ENCODE assay signal across 20 cellular contexts in genomic region chr3:46917257-46917656, GRCh38. TPM values are rescaled to one million over a fixed set of nuclear protein-coding genes. Genes with fewer than 3 reads are reported as not detected.
DNase-seq lines count a peak whose midpoint lies in the region; ATAC-seq, FAIRE-seq and TF ChIP-seq lines count a peak whose summit lies in the region.
"Had no signal": no experiment of that assay in that cellular context is flagged by ENCODE, and none has a peak within 500 bp of the region (broad histone marks: within the 10 kb centered on the region; RNA-seq: fewer than 3 reads in every experiment).

No MANE protein-coding gene starts in this region.

- H3K36me3 ChIP-seq in left ventricle myocardium inferior (peaks cover 58% of the 10 kb centered on the region), K562 (ENCODE audit: control insufficient read depth, insufficient read depth, low read length) (peaks cover 60% of the 10 kb centered on the region), spleen (peaks cover 2 to 73% (median 54%) of the 10 kb centered on the region in 6 donors)

- TF ChIP-seq CTCF in left ventricle myocardium inferior (IDR thresholded peaks at IDR 0.05; ENCODE audit: borderline replicate concordance), result no peak
- TF ChIP-seq CTCF in K562 (IDR thresholded peaks at IDR 0.05 in 2 of 3, conservative IDR thresholded peaks at IDR 0.05 in 1 of 3; ENCODE audit: insufficient read depth in 2 of 3, low read depth in 1 of 3, low read length in 3 of 3), result no peak
- no peak for TF ChIP-seq CTCF in spleen (IDR thresholded peaks at IDR 0.05 in 8 of 11, conservative IDR thresholded peaks at IDR 0.05 in 3 of 11)

- ATAC-seq in Right ventricle myocardium inferior (no peak), K562 (0 out of 3 replicates have a peak, but pooled peaks have one; percentile 39)

- no peak for TF ChIP-seq EP300 in K562 (IDR thresholded peaks at IDR 0.05; ENCODE audit: low read length)

- peaks cover 10% of the 10 kb centered on the region for H3K9me3 ChIP-seq in left ventricle myocardium inferior (replicated peaks)
- H3K9me3 ChIP-seq in K562 (replicated peaks; ENCODE audit: control insufficient read depth, insufficient read depth, low read depth, low read length), result no peaks in the 10 kb centered on the region
- H3K9me3 ChIP-seq in spleen, result peaks cover 0 to 8% (median 0%) of the 10 kb centered on the region in 8 donors

- no peak overlapping the region for H3K27ac ChIP-seq in left ventricle myocardium inferior (replicated peaks)
- H3K27ac ChIP-seq in K562 (ENCODE audit: extremely low read depth, low read depth, low read length), result no peak overlapping the region
- no peak overlapping the region for H3K27ac ChIP-seq in spleen
- H3K27ac ChIP-seq: BLaER1 had no signal

- H3K27me3 ChIP-seq in left ventricle myocardium inferior (ENCODE audit: low read depth), result no peaks in the 10 kb centered on the region
- H3K27me3 ChIP-seq in K562 (ENCODE audit: control insufficient read depth in 2 of 2, insufficient read depth in 2 of 2, low read length in 2 of 2), result no peaks in the 10 kb centered on the region
- no peaks in the 10 kb centered on the region for H3K27me3 ChIP-seq in spleen (replicated peaks in 1 of 7)
- H3K27me3 ChIP-seq: BLaER1 had no signal

- FAIRE-seq in K562 (lab: Jason Lieb, UNC), result no peak
- FAIRE-seq: GM12892, H54 had no signal

- no peak overlapping the region for H3K4me3 Mint-ChIP-seq in activated CD4-positive, alpha-beta T cell treated with anti-CD3 and anti-CD28 coated beads, Interleukin-2, amount 10 ng/mL, durations not matched to agents 24 days and 14 days
- H3K4me3 Mint-ChIP-seq: CD8-positive, alpha-beta memory T cell had no signal

- H3K27ac Mint-ChIP-seq in activated CD4-positive, alpha-beta T cell treated with anti-CD3 and anti-CD28 coated beads, Interleukin-2, amount 10 ng/mL, durations not matched to agents 24 days and 14 days, result no peak overlapping the region

- H4K20me1 ChIP-seq in K562 (replicated peaks; ENCODE audit: control insufficient read depth, insufficient read depth, low read length), result no peaks in the 10 kb centered on the region
- H4K20me1 ChIP-seq: BLaER1 had no signal

- H3K79me2 ChIP-seq in K562 (ENCODE audit: control insufficient read depth, insufficient read depth, low read length), result no peaks in the 10 kb centered on the region

- POLR2A ChIA-PET in K562 (lab: Yijun Ruan, JAX), result interaction anchor here (0.7 to 1.3 kb wide), 2 partner anchors 37 to 70 kb away, joined by 3 to 6 read pairs; no protein-coding TSS in a partner anchor

- WGBS in K562 (ENCODE audit: insufficient coverage, low coverage, missing lambda C conversion rate), result 92% methylated on average over 3 of the region's 3 CpGs
- WGBS in spleen, 5 donors, result 78 to 99% (median 94%) methylated on average over 3 of the region's 3 CpGs

- H3K9me1 ChIP-seq in K562 (ENCODE audit: control insufficient read depth, insufficient read depth, low read length), result no peaks in the 10 kb centered on the region

- intact Hi-C loops in left ventricle myocardium inferior (cut with micrococcal nuclease), result no loop called here
- intact Hi-C loops in Right ventricle myocardium inferior (cut with DNase I), result no loop called here
- intact Hi-C loops in K562 (cut with micrococcal nuclease), result no loop called here
- intact Hi-C loops in spleen (cut with DNase I; ENCODE audit: low total_unique reads), result no loop called here
- intact Hi-C loops in activated CD4-positive, alpha-beta T cell treated with anti-CD3 and anti-CD28 coated beads, Interleukin-2, amount 10 ng/mL, durations not matched to agents 24 days and 14 days (cut with micrococcal nuclease), result loop anchor here (5.0 kb wide), 1 partner anchor 40 kb away; no protein-coding TSS in a partner anchor

- no peak for TF ChIP-seq RAD21 in K562 (CRISPR knock-in tag; conservative IDR thresholded peaks at IDR 0.05 in 1 of 2, IDR thresholded peaks at IDR 0.05 in 1 of 2)

- in situ Hi-C loops in K562 (cut with MboI), result no loop called here

- peaks cover 18% of the 10 kb centered on the region for H3K4me1 Mint-ChIP-seq in activated CD4-positive, alpha-beta T cell treated with anti-CD3 and anti-CD28 coated beads, Interleukin-2, amount 10 ng/mL, durations not matched to agents 24 days and 14 days

- no peak overlapping the region for H3K9ac ChIP-seq in K562 (ENCODE audit: insufficient read depth in 1 of 2, low read depth in 2 of 2, low read length in 2 of 2)
- H3K9ac ChIP-seq: BLaER1 had no signal

- no TSS peak for BruUV-seq in K562 (replicated peaks; lab: Mats Ljungman, UMichigan)

- DNase-seq in left ventricle myocardium inferior, result peak; percentile 7
- no peak for DNase-seq in Right ventricle myocardium inferior (ENCODE audit: missing footprints)
- DNase-seq in RKO (ENCODE audit: low spot score), result peak; percentile 15
- DNase-seq in K562 (ENCODE audit: extremely low read depth in 1 of 4, low spot score in 3 of 4), result no peak
- peak; percentile 31 for DNase-seq in spleen
- no peak for DNase-seq in NCI-H1694 (lab: John Stamatoyannopoulos, UW)
- no peak for DNase-seq in activated CD8-positive, alpha-beta memory T cell treated with anti-CD3 and anti-CD28 coated beads, Interleukin-2, amount 50 U/mL, for 4 hours
- DNase-seq in activated CD4-positive, alpha-beta T cell treated with anti-CD3 and anti-CD28 coated beads, Interleukin-2, amount 10 ng/mL, durations not matched to agents 24 days and 14 days, result no peak
- DNase-seq: DMS53, EL, NCI-H1105 treated with DMSO at 0.1 percent for 48 hours, NCI-H1694 treated with DMSO at 0.1 percent for 48 hours, NCI-H2107, NCI-H510A, NCI-H774 had no signal

- H3K4me3 ChIP-seq in left ventricle myocardium inferior (no peak overlapping the region), K562 (no peak overlapping the region), spleen (no peak overlapping the region)
- H3K4me3 ChIP-seq: BLaER1 had no signal

- TF ChIP-seq POLR2A in K562 (conservative IDR thresholded peaks at IDR 0.05) (no peak), spleen (IDR thresholded peaks at IDR 0.05) (no peak)

- H3K4me1 ChIP-seq in left ventricle myocardium inferior, result peaks cover 19% of the 10 kb centered on the region
- H3K4me1 ChIP-seq in K562 (replicated peaks in 1 of 2; ENCODE audit: control insufficient read depth in 2 of 2, insufficient read depth in 2 of 2, low read length in 2 of 2), result no peaks in the 10 kb centered on the region; a peak in 1 of 5 replicates
- peaks cover 0 to 11% (median 5%) of the 10 kb centered on the region in 6 donors for H3K4me1 ChIP-seq in spleen
- H3K4me1 ChIP-seq: BLaER1 had no signal

- H3K4me2 ChIP-seq in K562 (ENCODE audit: insufficient read depth, low read length), result no peak overlapping the region
- H3K4me2 ChIP-seq: BLaER1 had no signal

- peaks cover 4% of the 10 kb centered on the region for H3K9me3 Mint-ChIP-seq in activated CD4-positive, alpha-beta T cell treated with anti-CD3 and anti-CD28 coated beads, Interleukin-2, amount 10 ng/mL, durations not matched to agents 24 days and 14 days

- peaks cover 49% of the 10 kb centered on the region for H3K36me3 Mint-ChIP-seq in activated CD4-positive, alpha-beta T cell treated with anti-CD3 and anti-CD28 coated beads, Interleukin-2, amount 10 ng/mL, durations not matched to agents 24 days and 14 days (ENCODE audit: low read depth)

- no peak overlapping the region for H2AFZ ChIP-seq in K562 (ENCODE audit: low read depth, low read length)

- CTCF ChIA-PET in K562 (lab: Yijun Ruan, JAX; ENCODE audit: low intra/inter-chr PET ratio), result no interaction called here

- H3K27me3 Mint-ChIP-seq in activated CD4-positive, alpha-beta T cell treated with anti-CD3 and anti-CD28 coated beads, Interleukin-2, amount 10 ng/mL, durations not matched to agents 24 days and 14 days, result no peaks in the 10 kb centered on the region
- H3K27me3 Mint-ChIP-seq: CD8-positive, alpha-beta memory T cell had no signal

RNA-seq across cellular contexts. Expression of gene PTH1R, which starts 39.7 kb away (rescaled TPM):
- total RNA-seq in left ventricle myocardium inferior, result 6.4 TPM
- 12.7 TPM for total RNA-seq in Right ventricle myocardium inferior
- total RNA-seq in K562 (2011; cell fraction: chromatin; rRNA removed; ENCODE audit: low replicate concordance), result not detected in 2 replicates
- not detected in 2 replicates for total RNA-seq in K562 (2011; cell fraction: nucleolus; rRNA removed)
- total RNA-seq in K562 (2011; cell fraction: nucleoplasm; rRNA removed), result not detected in 2 replicates
- not detected in 2 replicates for total RNA-seq in K562 (2014; rRNA removed)
- total RNA-seq in K562 (2014; rRNA removed; fragmentation: Illumina TruSeq; extraction: Trizol), result not detected in 2 replicates
- total RNA-seq in K562 (2015; rRNA removed; fragmentation: Illumina TruSeq; extraction: Trizol), result not detected in 2 replicates
- not detected in 2 replicates for total RNA-seq in K562 (2021)
- polyA plus RNA-seq in K562 (2011; rRNA removed), result not detected in 2 replicates
- polyA plus RNA-seq in K562 (2011; cell fraction: cytosol; rRNA removed), result not detected in 2 replicates
- polyA plus RNA-seq in K562 (2011; cell fraction: nucleus; rRNA removed), result not detected in 2 replicates
- polyA plus RNA-seq in K562 (2012), result not detected in 2 replicates
- polyA plus RNA-seq in K562 (2014; fragmentation: Illumina TruSeq; extraction: Trizol), result not detected in 2 replicates
- polyA plus RNA-seq in K562 (2014; fragmentation: Nextera tagmentation; extraction: Ambion mirVana), result not detected
- polyA plus RNA-seq in K562 (2014; rRNA removed), result not detected in 2 replicates
- not detected in 2 replicates for polyA minus RNA-seq in K562 (2011; rRNA and poly(A)+ RNA removed)
- polyA minus RNA-seq in K562 (2011; cell fraction: cytosol; rRNA and poly(A)+ RNA removed), result not detected in 2 replicates
- not detected in 2 replicates for polyA minus RNA-seq in K562 (2011; cell fraction: nucleus; rRNA and poly(A)+ RNA removed)
- total RNA-seq in spleen, result 10 to 100 TPM in 6 of 7 donors, 1 to 10 TPM in 1; 5.1 to 38.7 (median 21.9) TPM
- polyA plus RNA-seq in spleen, result 100 to 1,000 TPM in 1 of 3 donors, 10 to 100 TPM in 2; 61.8 to 190 (median 67.1) TPM
- not detected in 2 replicates for total RNA-seq in activated CD4-positive, alpha-beta T cell treated with anti-CD3 and anti-CD28 coated beads, Interleukin-2, amount 10 ng/mL, durations not matched to agents 24 days and 14 days
- total RNA-seq: CD8-positive, alpha-beta memory T cell had no signal
- polyA plus RNA-seq: CD8-positive, alpha-beta memory T cell had no signal

RNA-seq across cellular contexts. Expression of gene MYL3, which starts 54.0 kb away (rescaled TPM):
- total RNA-seq in left ventricle myocardium inferior (7,440 TPM), Right ventricle myocardium inferior (11,437 TPM), K562 (2014; rRNA removed) (0.14 TPM in 1 of 2 replicates, not detected in the other), K562 (2014; rRNA removed; fragmentation: Illumina TruSeq; extraction: Trizol) (not detected in 2 replicates), K562 (2015; rRNA removed; fragmentation: Illumina TruSeq; extraction: Trizol) (not detected in 2 replicates), K562 (2021) (not detected in 2 replicates), spleen (10 to 100 TPM in 2 of 7 donors, 1 to 10 TPM in 5; 1.9 to 16.2 (median 7.3) TPM)
- not detected in 2 replicates for total RNA-seq in K562 (2011; cell fraction: chromatin; rRNA removed; ENCODE audit: low replicate concordance)
- total RNA-seq in K562 (2011; cell fraction: nucleolus; rRNA removed), result not detected in 2 replicates
- total RNA-seq in K562 (2011; cell fraction: nucleoplasm; rRNA removed), result not detected in 2 replicates
- polyA plus RNA-seq in K562 (2011; rRNA removed) (not detected in 2 replicates), K562 (2014; fragmentation: Illumina TruSeq; extraction: Trizol) (not detected in 2 replicates), K562 (2014; fragmentation: Nextera tagmentation; extraction: Ambion mirVana) (under 1 TPM in 1 of 2 experiments, not detected in 1; 0.45 TPM), K562 (2014; rRNA removed) (not detected in 2 replicates), spleen (1 to 10 TPM; 2.6 to 6.7 (median 5.3) TPM)
- not detected in 2 replicates for polyA plus RNA-seq in K562 (2011; cell fraction: cytosol; rRNA removed)
- polyA plus RNA-seq in K562 (2011; cell fraction: nucleus; rRNA removed), result not detected in 2 replicates
- not detected in 2 replicates for polyA plus RNA-seq in K562 (2012)
- not detected in 2 replicates for polyA minus RNA-seq in K562 (2011; rRNA and poly(A)+ RNA removed)
- not detected in 2 replicates for polyA minus RNA-seq in K562 (2011; cell fraction: cytosol; rRNA and poly(A)+ RNA removed)
- polyA minus RNA-seq in K562 (2011; cell fraction: nucleus; rRNA and poly(A)+ RNA removed), result not detected in 2 replicates
- not detected in 2 replicates for total RNA-seq in activated CD4-positive, alpha-beta T cell treated with anti-CD3 and anti-CD28 coated beads, Interleukin-2, amount 10 ng/mL, durations not matched to agents 24 days and 14 days
- total RNA-seq: A673; CD8-positive, alpha-beta memory T cell had no signal
- polyA plus RNA-seq: CD8-positive, alpha-beta memory T cell had no signal

RNA-seq across cellular contexts. Expression of gene CCDC12, which starts 59.3 kb away (rescaled TPM):
- total RNA-seq in left ventricle myocardium inferior (31.0 TPM), Right ventricle myocardium inferior (26.3 TPM), K562 (2014; rRNA removed) (99.0 and 101 TPM in 2 replicates), K562 (2014; rRNA removed; fragmentation: Illumina TruSeq; extraction: Trizol) (44.4 and 63.0 TPM in 2 replicates), K562 (2015; rRNA removed; fragmentation: Illumina TruSeq; extraction: Trizol) (104 and 115 TPM in 2 replicates), K562 (2021) (75.2 and 86.9 TPM in 2 replicates), spleen (10 to 100 TPM; 36.5 to 71.4 (median 54.7) TPM)
- total RNA-seq in K562 (2011; cell fraction: chromatin; rRNA removed; ENCODE audit: low replicate concordance), result 140 and 232 TPM in 2 replicates
- total RNA-seq in K562 (2011; cell fraction: nucleolus; rRNA removed), result 143 and 148 TPM in 2 replicates
- 188 and 262 TPM in 2 replicates for total RNA-seq in K562 (2011; cell fraction: nucleoplasm; rRNA removed)
- polyA plus RNA-seq in K562 (2011; rRNA removed) (47.8 and 54.0 TPM in 2 replicates), K562 (2014; fragmentation: Illumina TruSeq; extraction: Trizol) (105 and 127 TPM in 2 replicates), K562 (2014; fragmentation: Nextera tagmentation; extraction: Ambion mirVana) (10 to 100 TPM in 1 of 2 experiments, 1 to 10 TPM in 1; 8.9 to 20.9 TPM), K562 (2014; rRNA removed) (100 and 201 TPM in 2 replicates), spleen (100 to 1,000 TPM in 2 of 3 donors, 10 to 100 TPM in 1; 93.5 to 124 (median 105) TPM)
- 53.0 and 53.5 TPM in 2 replicates for polyA plus RNA-seq in K562 (2011; cell fraction: cytosol; rRNA removed)
- polyA plus RNA-seq in K562 (2011; cell fraction: nucleus; rRNA removed), result 82.0 and 85.3 TPM in 2 replicates
- polyA plus RNA-seq in K562 (2012), result 77.1 and 114 TPM in 2 replicates
- 50.3 and 53.4 TPM in 2 replicates for polyA minus RNA-seq in K562 (2011; rRNA and poly(A)+ RNA removed)
- polyA minus RNA-seq in K562 (2011; cell fraction: cytosol; rRNA and poly(A)+ RNA removed), result 17.4 and 21.1 TPM in 2 replicates
- polyA minus RNA-seq in K562 (2011; cell fraction: nucleus; rRNA and poly(A)+ RNA removed), result 81.3 and 87.3 TPM in 2 replicates
- 55.3 and 66.2 TPM in 2 replicates for total RNA-seq in activated CD4-positive, alpha-beta T cell treated with anti-CD3 and anti-CD28 coated beads, Interleukin-2, amount 10 ng/mL, durations not matched to agents 24 days and 14 days

Comparison
In these comparisons a context has a peak if more than half of its experiments do, and no peak if none do; other contexts are left out.
1. DNase-seq: peak in left ventricle myocardium inferior (single experiment), RKO (single experiment) and spleen (single experiment); none in Right ventricle myocardium inferior (single experiment), K562 (0 of 4), NCI-H1694 (single experiment), activated CD8-positive, alpha-beta memory T cell treated with anti-CD3 and anti-CD28 coated beads, Interleukin-2, amount 50 U/mL, for 4 hours (single experiment) and activated CD4-positive, alpha-beta T cell treated with anti-CD3 and anti-CD28 coated beads, Interleukin-2, amount 10 ng/mL, durations not matched to agents 24 days and 14 days (single experiment).
2. RNA of gene MYL3, which starts 54.0 kb away (total RNA-seq): 11,437 TPM in Right ventricle myocardium inferior (single experiment) and 7,440 TPM in left ventricle myocardium inferior (single experiment); 1.9 to 16.2 TPM in spleen, 0.14 TPM in K562 and not detected in activated CD4-positive, alpha-beta T cell treated with anti-CD3 and anti-CD28 coated beads, Interleukin-2, amount 10 ng/mL, durations not matched to agents 24 days and 14 days; every median in the first group is over 100 times any median in the second.